ENCODE assay signal across 1 cellular context in genomic region chr5:39121922-39122321, GRCh38.
TF ChIP-seq lines count a peak whose summit lies in the region.

No MANE protein-coding gene starts in this region.

TF ChIP-seq in IMR-90, 13 proteins besides CTCF, POLR2A, EP300 and RAD21:
- TF ChIP-seq MAFK (IDR thresholded peaks at IDR 0.05; ENCODE audit: low read depth, low read length) (no peak), SMC3 (IDR thresholded peaks at IDR 0.05; ENCODE audit: low read depth, low read length) (no peak), CEBPB (IDR thresholded peaks at IDR 0.05; ENCODE audit: low read depth, low read length) (no peak)
TF ChIP-seq in IMR-90: peak in this region for 0.
